1 cellular context compared by ENCODE assay signal in genomic region chr20:7994809-7995208, GRCh38.
TF ChIP-seq lines count a peak whose summit lies in the region.

No MANE protein-coding gene starts in this region.

TF ChIP-seq in GM12878, 131 proteins besides CTCF, POLR2A, EP300 and RAD21:
- TF ChIP-seq, protein P1, sequence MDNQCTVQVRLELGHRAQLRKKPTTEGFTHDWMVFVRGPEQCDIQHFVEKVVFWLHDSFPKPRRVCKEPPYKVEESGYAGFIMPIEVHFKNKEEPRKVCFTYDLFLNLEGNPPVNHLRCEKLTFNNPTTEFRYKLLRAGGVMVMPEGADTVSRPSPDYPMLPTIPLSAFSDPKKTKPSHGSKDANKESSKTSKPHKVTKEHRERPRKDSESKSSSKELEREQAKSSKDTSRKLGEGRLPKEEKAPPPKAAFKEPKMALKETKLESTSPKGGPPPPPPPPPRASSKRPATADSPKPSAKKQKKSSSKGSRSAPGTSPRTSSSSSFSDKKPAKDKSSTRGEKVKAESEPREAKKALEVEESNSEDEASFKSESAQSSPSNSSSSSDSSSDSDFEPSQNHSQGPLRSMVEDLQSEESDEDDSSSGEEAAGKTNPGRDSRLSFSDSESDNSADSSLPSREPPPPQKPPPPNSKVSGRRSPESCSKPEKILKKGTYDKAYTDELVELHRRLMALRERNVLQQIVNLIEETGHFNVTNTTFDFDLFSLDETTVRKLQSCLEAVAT (IDR thresholded peaks at IDR 0.05): no peak
- TF ChIP-seq ZNF274 (IDR thresholded peaks at IDR 0.05; ENCODE audit: insufficient read depth, insufficient read length) (no peak), ATF7 (IDR thresholded peaks at IDR 0.05; ENCODE audit: low read depth) (peak; percentile 22; the same call in 1 of the 2 replicates), SMAD1 (IDR thresholded peaks at IDR 0.05; ENCODE audit: low read depth, partially characterized antibody) (peak; percentile 41)
- TF ChIP-seq, protein P2, sequence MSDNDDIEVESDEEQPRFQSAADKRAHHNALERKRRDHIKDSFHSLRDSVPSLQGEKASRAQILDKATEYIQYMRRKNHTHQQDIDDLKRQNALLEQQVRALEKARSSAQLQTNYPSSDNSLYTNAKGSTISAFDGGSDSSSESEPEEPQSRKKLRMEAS (IDR thresholded peaks at IDR 0.05; ENCODE audit: low read depth, low read length): no peak
